In genomic region chr1:50750021-50750619, GRCh38 we compare ENCODE assay signal across 8 cellular contexts.
A peak's percentile ranks its signal among the peaks of the same experiment; 100 is the strongest.
DNase-seq lines count a peak whose midpoint lies in the region; TF ChIP-seq lines count a peak whose summit lies in the region.

No MANE protein-coding gene starts in this region.

- no peaks in the 10 kb centered on the region for H3K9me3 ChIP-seq in ovary

- no peak for TF ChIP-seq POLR2A in ovary (IDR thresholded peaks at IDR 0.05)

- H3K27ac Mint-ChIP-seq in nephron: no peak overlapping the region

- H3K4me3 Mint-ChIP-seq in nephron: no peak overlapping the region

- peaks cover 15% of the 10 kb centered on the region for H3K36me3 Mint-ChIP-seq in nephron (ENCODE audit: low read depth)

- no peak for TF ChIP-seq EP300 in ovary (IDR thresholded peaks at IDR 0.05)

- no peaks in the 10 kb centered on the region for H3K4me1 ChIP-seq in ovary (ENCODE audit: insufficient read depth)

- 51 to 56% (median 52%) methylated on average over 2 of the region's 2 CpGs for WGBS in ovary, 3 donors

- DNase-seq in GM06990 (ENCODE audit: extremely low read depth, insufficient read length): no peak
- peak; percentile 56 for DNase-seq in NAMALWA (ENCODE audit: low spot score)
- peak; percentile 56 to 63 for DNase-seq in cardiac fibroblast (ENCODE audit: low read depth in 2 of 2)
- no peak for DNase-seq in T-helper 1 cell
- DNase-seq in ovary: no peak
- DNase-seq in stimulated activated CD4-positive, alpha-beta T cell treated with anti-CD3 and anti-CD28 coated beads, Interleukin-2, amount 100 ng/mL, for 24 hours: no peak
- no peak for DNase-seq in mucosa of gallbladder (ENCODE audit: low spot score)

- H3K27ac ChIP-seq in ovary: no peak overlapping the region

- H3K4me3 ChIP-seq in GM06990 (replicated peaks; ENCODE audit: low read depth, low read length): no peak overlapping the region
- no peak overlapping the region for H3K4me3 ChIP-seq in cardiac fibroblast (replicated peaks in 1 of 2; ENCODE audit: low read depth in 2 of 2, low read length in 2 of 2)
- H3K4me3 ChIP-seq in ovary: no peak overlapping the region

- peaks cover 7% of the 10 kb centered on the region for H3K9me3 Mint-ChIP-seq in nephron

- no peaks in the 10 kb centered on the region for H3K27me3 Mint-ChIP-seq in nephron (ENCODE audit: low read depth)

- H3K27me3 ChIP-seq in GM06990 (replicated peaks; ENCODE audit: control insufficient read depth, insufficient read depth, low read length) (no peaks in the 10 kb centered on the region), ovary (no peaks in the 10 kb centered on the region)

- intact Hi-C loops in ovary (cut with DNase I): no loop called here

- TF ChIP-seq CTCF in GM06990 (IDR thresholded peaks at IDR 0.05; ENCODE audit: insufficient read depth, low read length, poor library complexity, severe bottlenecking): peak; percentile 29
- peak; percentile 59 for TF ChIP-seq CTCF in cardiac fibroblast (IDR thresholded peaks at IDR 0.05; ENCODE audit: low read depth, low read length)
- peak; percentile 26 to 34 (median 28) for TF ChIP-seq CTCF in nephron (IDR thresholded peaks at IDR 0.05; ENCODE audit: unreplicated experiment in 3 of 3)
- no peak for TF ChIP-seq CTCF in ovary (IDR thresholded peaks at IDR 0.05)

- H3K4me1 Mint-ChIP-seq in nephron: no peaks in the 10 kb centered on the region

- H3K36me3 ChIP-seq in GM06990 (ENCODE audit: control insufficient read depth, insufficient read depth, low read length): no peaks in the 10 kb centered on the region
- H3K36me3 ChIP-seq in ovary: no peaks in the 10 kb centered on the region

Comparison
In these comparisons a context has a peak if more than half of its experiments do, and no peak if none do; other contexts are left out.
1. DNase-seq: peak in NAMALWA (single experiment) and cardiac fibroblast (2 of 2); none in GM06990 (single experiment), T-helper 1 cell (0 of 5), ovary (0 of 5), stimulated activated CD4-positive, alpha-beta T cell treated with anti-CD3 and anti-CD28 coated beads, Interleukin-2, amount 100 ng/mL, for 24 hours (0 of 2) and mucosa of gallbladder (single experiment).
2. CTCF ChIP-seq: peak in GM06990 (single experiment), cardiac fibroblast (single experiment) and nephron (3 of 3); none in ovary (0 of 3).